In the genomic region with DNA sequence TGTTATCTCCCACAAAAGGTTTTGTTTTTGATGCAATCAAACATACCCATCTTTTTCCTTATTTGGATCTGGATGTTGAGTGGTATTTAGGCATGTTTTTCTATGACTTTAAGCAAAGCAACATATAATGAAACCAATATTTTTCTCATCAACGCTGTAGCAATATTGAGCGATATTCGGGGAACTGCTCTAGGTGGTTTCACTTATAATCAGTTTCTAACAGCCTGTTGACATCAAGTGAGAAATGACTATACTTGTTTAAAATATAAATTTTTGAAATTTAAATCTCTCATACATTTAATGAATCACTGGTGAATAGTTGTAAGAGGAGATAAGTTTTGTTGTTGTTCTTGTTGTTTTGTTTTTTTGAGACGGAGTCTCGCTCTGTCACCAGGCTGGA, we compare ENCODE assay signal across 19 cellular contexts.
"Had no signal": no experiment of that assay in that cellular context is flagged by ENCODE, and none has a peak within 500 bp of the region (broad histone marks: within the 10 kb centered on the region; RNA-seq: fewer than 3 reads in every experiment).

No MANE protein-coding gene starts in this region.

- FAIRE-seq: astrocyte, colon had no signal

- H3K4me3 Mint-ChIP-seq: activated naive CD4-positive, alpha-beta T cell treated with anti-CD3 and anti-CD28 coated beads for 36 hours; activated naive CD8-positive, alpha-beta T cell; brain; T-cell had no signal

- H3K4me1 Mint-ChIP-seq: brain had no signal

- DNase-seq: activated CD4-positive, alpha-beta T cell treated with anti-CD3 and anti-CD28 coated beads for 4 hours; activated gamma-delta T cell; activated naive CD4-positive, alpha-beta T cell treated with anti-CD3 and anti-CD28 coated beads for 36 hours; amygdala; KG1; NCI-H1048; NCI-H1417; NCI-H2029; NCI-H345; NCI-H510A; NCI-H526 treated with DMSO at 0.1 percent for 48 hours; NCI-H82; SIG-M5; T-cell had no signal

- H3K27me3 Mint-ChIP-seq: activated naive CD8-positive, alpha-beta T cell; brain; T-cell had no signal

- H3K27ac Mint-ChIP-seq: activated naive CD4-positive, alpha-beta T cell treated with anti-CD3 and anti-CD28 coated beads for 36 hours; activated naive CD8-positive, alpha-beta T cell; T-cell had no signal

- H3K27ac ChIP-seq: VCaP had no signal

- H3K9me3 Mint-ChIP-seq: T-cell had no signal

- ATAC-seq: T-cell had no signal
